Comparison of ENCODE assay signal across 28 cellular contexts in the genomic region with DNA sequence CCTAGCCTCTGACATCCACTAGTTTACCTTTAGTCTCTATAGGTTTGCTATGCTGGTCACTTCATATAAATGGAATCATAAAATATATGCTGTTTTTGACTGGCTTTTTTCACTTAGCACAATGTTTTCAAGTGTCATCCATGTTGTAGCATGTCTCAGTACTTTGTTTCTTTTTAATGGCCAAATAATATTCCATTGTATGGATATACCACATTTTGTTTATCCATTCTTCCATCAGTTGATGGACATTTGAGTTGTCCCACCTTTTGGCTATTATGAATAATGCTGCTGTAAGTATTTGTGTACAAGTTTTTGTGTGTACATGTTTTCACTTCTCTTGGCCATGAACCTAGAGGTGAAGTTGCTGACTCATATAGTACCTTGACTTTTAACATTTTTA.
"Had no signal": no experiment of that assay in that cellular context is flagged by ENCODE, and none has a peak within 500 bp of the region (broad histone marks: within the 10 kb centered on the region; RNA-seq: fewer than 3 reads in every experiment).

No MANE protein-coding gene starts in this region.

- ATAC-seq: naive thymus-derived CD4-positive, alpha-beta T cell; natural killer cell; psoas muscle; right cardiac atrium; right lobe of liver; stimulated activated effector memory CD8-positive, alpha-beta T cell treated with anti-CD3 and anti-CD28 coated beads, Interleukin-12 subunit alpha, Interleukin-12 subunit beta, amount 100 ng/mL, for 72 hours; stimulated activated naive B cell treated with anti-CD40 and anti-IgM and Interleukin-4, amounts not matched to agents 10 μg/mL and 1 μg/mL and 100 μg/mL, for 72 hours; upper lobe of right lung had no signal

- H3K4me1 Mint-ChIP-seq: naive thymus-derived CD4-positive, alpha-beta T cell; natural killer cell; neural progenitor cell; stimulated activated effector memory CD8-positive, alpha-beta T cell treated with anti-CD3 and anti-CD28 coated beads, Interleukin-12 subunit alpha, Interleukin-12 subunit beta, amount 100 ng/mL, for 72 hours; stimulated activated naive B cell treated with anti-CD40 and anti-IgM and Interleukin-4, amounts not matched to agents 10 μg/mL and 1 μg/mL and 100 μg/mL, for 72 hours had no signal

- H3K27ac ChIP-seq: neural progenitor cell, ovary, parathyroid adenoma, psoas muscle, right lobe of liver, sigmoid colon, stomach, thoracic aorta, thyroid gland, transverse colon, upper lobe of right lung, uterus had no signal

- H3K9me3 ChIP-seq: ovary, psoas muscle, right lobe of liver, sigmoid colon, thoracic aorta, thyroid gland, transverse colon, upper lobe of right lung had no signal

- DNase-seq: naive thymus-derived CD4-positive, alpha-beta T cell; natural killer cell; ovary; posterior cingulate gyrus; psoas muscle; right cardiac atrium; right lobe of liver; sigmoid colon; small intestine; stimulated activated CD4-positive, alpha-beta T cell treated with anti-CD3 and anti-CD28 coated beads, Interleukin-15, amount 100 ng/mL, for 24 hours; stimulated activated CD4-positive, alpha-beta T cell treated with anti-CD3 and anti-CD28 coated beads, Interleukin-2, amount 100 ng/mL, for 24 hours; stimulated activated CD4-positive, alpha-beta T cell treated with anti-CD3 and anti-CD28 coated beads, Interleukin-2, amount 100 ng/mL, for 48 hours; stimulated activated CD4-positive, alpha-beta T cell treated with anti-CD3 and anti-CD28 coated beads, Interleukin-4, amount 100 ng/mL, for 24 hours; stimulated activated naive B cell treated with anti-CD40 and anti-IgM and Interleukin-4, amounts not matched to agents 10 μg/mL and 1 μg/mL and 100 μg/mL, for 72 hours; stimulated activated naive CD4-positive, alpha-beta T cell treated with Interleukin-2 at 50 U/mL for 16 hours; stomach; thyroid gland; transverse colon; upper lobe of right lung; uterus had no signal

- H3K9me3 Mint-ChIP-seq: natural killer cell; stimulated activated effector memory CD8-positive, alpha-beta T cell treated with anti-CD3 and anti-CD28 coated beads, Interleukin-12 subunit alpha, Interleukin-12 subunit beta, amount 100 ng/mL, for 72 hours; type B pancreatic cell had no signal

- H3K4me3 Mint-ChIP-seq: naive thymus-derived CD4-positive, alpha-beta T cell; natural killer cell; nephron; neural progenitor cell; stimulated activated effector memory CD8-positive, alpha-beta T cell treated with anti-CD3 and anti-CD28 coated beads, Interleukin-12 subunit alpha, Interleukin-12 subunit beta, amount 100 ng/mL, for 72 hours; stimulated activated naive B cell treated with anti-CD40 and anti-IgM and Interleukin-4, amounts not matched to agents 10 μg/mL and 1 μg/mL and 100 μg/mL, for 72 hours; stimulated activated naive CD8-positive, alpha-beta T cell treated with anti-CD3 and anti-CD28 coated beads, Interleukin-15, Interleukin-2, amounts not matched to agents 100 ng/mL and 50 ng/mL, for 24 hours; type B pancreatic cell had no signal

- FAIRE-seq: small intestine had no signal

- H3K27me3 ChIP-seq: neural progenitor cell, ovary, right lobe of liver, sigmoid colon, stomach, thyroid gland, transverse colon, upper lobe of right lung, uterus had no signal

- H3K4me3 ChIP-seq: neural progenitor cell, ovary, psoas muscle, right lobe of liver, sigmoid colon, stomach, thoracic aorta, thyroid gland, transverse colon, upper lobe of right lung, uterus had no signal

- H3K9ac ChIP-seq: neural progenitor cell, parathyroid adenoma had no signal

- H3K4me2 ChIP-seq: neural progenitor cell had no signal

- H3K4me1 ChIP-seq: neural progenitor cell, parathyroid adenoma, psoas muscle, right lobe of liver, sigmoid colon, thyroid gland, transverse colon, upper lobe of right lung, uterus had no signal

- H3K79me2 ChIP-seq: parathyroid adenoma had no signal

- H3K27ac Mint-ChIP-seq: naive thymus-derived CD4-positive, alpha-beta T cell; natural killer cell; nephron; neural progenitor cell; progenitor cell of endocrine pancreas; stimulated activated effector memory CD8-positive, alpha-beta T cell treated with anti-CD3 and anti-CD28 coated beads, Interleukin-12 subunit alpha, Interleukin-12 subunit beta, amount 100 ng/mL, for 72 hours; stimulated activated naive B cell treated with anti-CD40 and anti-IgM and Interleukin-4, amounts not matched to agents 10 μg/mL and 1 μg/mL and 100 μg/mL, for 72 hours; stimulated activated naive CD8-positive, alpha-beta T cell treated with anti-CD3 and anti-CD28 coated beads, Interleukin-15, Interleukin-2, amounts not matched to agents 100 ng/mL and 50 ng/mL, for 24 hours; type B pancreatic cell had no signal

- H2AFZ ChIP-seq: neural progenitor cell, parathyroid adenoma had no signal

- H3K36me3 ChIP-seq: neural progenitor cell, ovary, right lobe of liver, sigmoid colon, stomach, thoracic aorta, thyroid gland, transverse colon, upper lobe of right lung, uterus had no signal

- H3K27me3 Mint-ChIP-seq: progenitor cell of endocrine pancreas; stimulated activated naive CD8-positive, alpha-beta T cell treated with anti-CD3 and anti-CD28 coated beads, Interleukin-15, Interleukin-2, amounts not matched to agents 100 ng/mL and 50 ng/mL, for 24 hours; type B pancreatic cell had no signal

- H3K36me3 Mint-ChIP-seq: natural killer cell; neural progenitor cell; stimulated activated effector memory CD8-positive, alpha-beta T cell treated with anti-CD3 and anti-CD28 coated beads, Interleukin-12 subunit alpha, Interleukin-12 subunit beta, amount 100 ng/mL, for 72 hours; type B pancreatic cell had no signal
